In the genomic region with DNA sequence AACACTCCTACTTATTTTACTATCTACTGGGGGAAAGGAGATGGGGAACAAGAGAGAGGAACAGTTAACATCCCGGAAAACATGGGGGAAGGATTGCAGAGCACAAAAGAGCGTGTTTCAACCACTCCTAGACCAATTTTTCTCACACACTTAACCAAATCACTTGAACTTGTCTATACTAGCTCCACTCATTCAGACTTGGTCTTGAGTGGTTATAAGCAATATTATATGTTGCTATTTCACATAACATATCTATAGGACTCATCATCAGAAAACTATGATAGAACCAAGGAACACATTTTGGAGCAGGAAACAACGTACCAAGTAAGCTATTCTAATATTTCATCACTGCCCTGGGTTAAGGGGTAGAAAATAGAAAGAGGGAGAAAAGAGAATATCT, we compare ENCODE assay signal across 1 cellular context.
TF ChIP-seq lines count a peak whose summit lies in the region.

No MANE protein-coding gene starts in this region.

TF ChIP-seq in GM12878, 131 proteins besides CTCF, POLR2A, EP300 and RAD21:
- TF ChIP-seq CEBPZ (IDR thresholded peaks at IDR 0.05; ENCODE audit: low read depth, low read length): no peak
- no peak for TF ChIP-seq ELK1 (IDR thresholded peaks at IDR 0.05; ENCODE audit: low read depth, low read length)
